Comparison of ENCODE assay signal across 8 cellular contexts in the genomic region with DNA sequence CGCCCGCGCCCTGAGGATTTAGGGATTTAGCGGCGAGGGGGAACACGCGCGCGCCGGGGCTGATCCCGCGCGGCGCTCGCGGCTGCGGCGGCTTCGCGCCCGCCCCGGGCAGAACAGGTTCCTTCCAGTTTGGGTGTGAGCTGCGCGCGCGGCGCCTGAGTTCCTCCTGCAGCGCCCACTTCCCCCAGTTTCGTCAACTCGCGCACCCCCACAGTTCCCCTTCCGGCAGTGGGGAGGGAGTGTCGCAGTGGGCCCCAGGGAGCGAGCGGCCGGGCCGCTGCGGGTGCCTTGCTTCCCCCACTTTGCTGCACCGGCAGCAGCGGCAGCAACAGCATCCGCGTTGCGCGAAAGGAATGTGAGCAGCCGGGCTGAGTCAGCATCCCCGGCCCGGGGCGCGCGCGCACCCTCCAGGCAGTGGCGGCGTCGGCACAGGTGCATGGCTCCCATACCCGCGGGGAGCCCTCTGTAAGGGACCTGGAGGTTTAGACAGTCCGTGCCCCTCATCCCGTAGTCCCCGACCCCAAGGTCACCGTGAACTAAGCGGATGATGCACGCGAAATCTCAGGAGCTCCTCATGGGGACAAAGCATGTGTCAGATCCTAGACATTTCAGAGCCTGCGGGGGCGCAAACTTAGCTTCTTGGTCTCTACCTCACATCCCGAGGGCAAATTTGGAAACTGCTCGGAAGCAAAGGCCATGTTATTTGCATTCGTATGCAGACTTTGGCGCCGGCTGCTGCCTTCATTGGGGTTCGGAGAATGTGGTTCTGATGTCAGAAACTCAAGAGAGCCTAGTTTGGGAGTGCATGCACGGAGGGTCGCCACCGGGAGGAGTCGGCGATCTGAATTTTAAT. TPM values are rescaled to one million over a fixed set of nuclear protein-coding genes. Genes with fewer than 3 reads are reported as not detected.
A peak's percentile ranks its signal among the peaks of the same experiment; 100 is the strongest.
DNase-seq lines count a peak whose midpoint lies in the region; ATAC-seq and TF ChIP-seq lines count a peak whose summit lies in the region.

No MANE protein-coding gene starts in this region.

- peaks cover 39% of the 10 kb centered on the region for H3K4me1 ChIP-seq in HAP-1

- DNase-seq in GM10266 (ENCODE audit: extremely low spot score), result peak; percentile 93
- peak; percentile 60 to 80 for DNase-seq in HAP-1 (ENCODE audit: low spot score in 2 of 2)
- peak; percentile 69 for DNase-seq in M059J (ENCODE audit: low read depth)
- peak; percentile 92 for DNase-seq in T follicular helper cell (ENCODE audit: low read depth)
- peak; percentile 58 for DNase-seq in amniotic epithelial cell (ENCODE audit: low read depth)
- peak; percentile 23 to 28 for DNase-seq in hippocampal formation (lab: John Stamatoyannopoulos, UW)
- peak; percentile 83 for DNase-seq in sciatic nerve (ENCODE audit: low spot score)
- DNase-seq in SHP77 treated with DMSO at 0.1 percent for 48 hours (lab: John Stamatoyannopoulos, UW), result no peak

- no peaks in the 10 kb centered on the region for H3K27me3 ChIP-seq in HAP-1 (ENCODE audit: low read depth)

- in situ Hi-C loops in HAP-1 (cut with MboI; ENCODE audit: low sequenced_read_pairs), result no loop called here

- H3K4me3 ChIP-seq in HAP-1, result peak overlapping the region; percentile 64

- no peaks in the 10 kb centered on the region for H3K9me3 ChIP-seq in HAP-1

- no peak for TF ChIP-seq CTCF in GM10266 (IDR thresholded peaks at IDR 0.05; ENCODE audit: control insufficient read depth, insufficient read depth, low read depth, missing control alignments)

- H3K36me3 ChIP-seq in HAP-1 (replicated peaks), result no peaks in the 10 kb centered on the region

- intact Hi-C loops in sciatic nerve (cut with DNase I), result no loop called here

- ATAC-seq in sciatic nerve, result peak; percentile 85

RNA-seq across cellular contexts. Expression of a gene that starts 0.8 kb away (rescaled TPM):
- 0.86 and 3.5 TPM in 2 replicates for total RNA-seq in M059J (2014; rRNA removed; shearing (Covaris generic))
- 7.0 TPM for total RNA-seq in sciatic nerve

RNA-seq across cellular contexts. Expression of a gene that starts 1.1 kb away (rescaled TPM):
- 0.20 and 2.6 TPM in 2 replicates for total RNA-seq in M059J (2014; rRNA removed; shearing (Covaris generic))
- 1.1 TPM for total RNA-seq in sciatic nerve

RNA-seq across cellular contexts. Expression of a gene that starts 44.2 kb away (rescaled TPM):
- 96.3 and 118 TPM in 2 replicates for total RNA-seq in M059J (2014; rRNA removed; shearing (Covaris generic))
- total RNA-seq in sciatic nerve, result 62.1 TPM
